8 cellular contexts compared by ENCODE assay signal in genomic region chr12:49671051-49671765, GRCh38. TPM values are rescaled to one million over a fixed set of nuclear protein-coding genes. Genes with fewer than 3 reads are reported as not detected.
DNase-seq lines count a peak whose midpoint lies in the region; ATAC-seq and TF ChIP-seq lines count a peak whose summit lies in the region.

No MANE protein-coding gene starts in this region.

- DNase-seq in psoas muscle (no peak), dedifferentiated amniotic fluid mesenchymal stem cell (ENCODE audit: extremely low spot score) (no peak), NCI-H146 treated with DMSO at 0.1 percent for 48 hours (lab: John Stamatoyannopoulos, UW; ENCODE audit: unreplicated experiment) (no peak)

- H3K27ac ChIP-seq in BLaER1 (peak overlapping the region; percentile 88), SU-DHL-6 (ENCODE audit: low read depth, low read length) (peak overlapping the region; percentile 87), angular gyrus (ENCODE audit: low read depth, low read length) (peak overlapping the region; percentile 96), psoas muscle (peak overlapping the region; percentile 85)

- H3K4me1 ChIP-seq in BLaER1 (peaks cover 92% of the 10 kb centered on the region), psoas muscle (peaks cover 57% of the 10 kb centered on the region)

- no peaks in the 10 kb centered on the region for H4K20me1 ChIP-seq in BLaER1
- no peaks in the 10 kb centered on the region for H4K20me1 ChIP-seq in SU-DHL-6 (ENCODE audit: low read depth, low read length)

- intact Hi-C loops in psoas muscle (cut with DNase I) = loop anchor here in 1 of 2 donors (5.0 kb wide), 1 partner anchor 36 kb away; the partner anchor contains the start of gene FMNL3

- WGBS in psoas muscle, 3 donors = 45 to 58% (median 50%) methylated on average over 5 of the region's 5 CpGs

- no peak overlapping the region for H2AFZ ChIP-seq in SU-DHL-6 (ENCODE audit: low read depth, low read length, severe bottlenecking)

- TF ChIP-seq CTCF in SU-DHL-6 (IDR thresholded peaks at IDR 0.05; ENCODE audit: insufficient read depth, low read length, poor library complexity, severe bottlenecking) = no peak
- TF ChIP-seq CTCF in psoas muscle (IDR thresholded peaks at IDR 0.05) = no peak

- H3K9me2 ChIP-seq in SU-DHL-6 (replicated peaks; ENCODE audit: insufficient read depth, low read length) = no peaks in the 10 kb centered on the region

- no peaks in the 10 kb centered on the region for H3K36me3 ChIP-seq in BLaER1
- H3K36me3 ChIP-seq in SU-DHL-6 (ENCODE audit: low read length) = no peaks in the 10 kb centered on the region
- H3K36me3 ChIP-seq in psoas muscle (ENCODE audit: insufficient read depth in 1 of 2, low read depth in 1 of 2) = no peaks in the 10 kb centered on the region

- H3K9me3 ChIP-seq in BLaER1 (no peaks in the 10 kb centered on the region), SU-DHL-6 (ENCODE audit: insufficient read depth, low read length) (no peaks in the 10 kb centered on the region), psoas muscle (no peaks in the 10 kb centered on the region)

- H3K4me3 ChIP-seq in BLaER1 = no peak overlapping the region
- H3K4me3 ChIP-seq in SU-DHL-6 (ENCODE audit: insufficient read depth, low read length, poor library complexity, severe bottlenecking) = no peak overlapping the region
- H3K4me3 ChIP-seq in psoas muscle = no peak overlapping the region

- H3K27me3 ChIP-seq in BLaER1 (no peaks in the 10 kb centered on the region), SU-DHL-6 (ENCODE audit: low read length) (no peaks in the 10 kb centered on the region), psoas muscle (ENCODE audit: insufficient read depth in 3 of 3, low read length in 2 of 3) (no peaks in the 10 kb centered on the region)

- H3K79me2 ChIP-seq in SU-DHL-6 (ENCODE audit: insufficient read depth, low read length) = 0 out of 2 replicates have a peak, but pooled peaks cover 4% of the 10 kb centered on the region

- peak overlapping the region; percentile 75 for H3K9ac ChIP-seq in BLaER1
- H3K9ac ChIP-seq in SU-DHL-6 (ENCODE audit: low read length) = peak overlapping the region; percentile 47

- peaks cover 23% of the 10 kb centered on the region for H3F3A ChIP-seq in SU-DHL-6 (ENCODE audit: insufficient read depth)

- ATAC-seq in psoas muscle (no peak), HG03045 (IDR thresholded peaks at IDR 0.05; ENCODE audit: unreplicated experiment) (no peak), HG02571 (IDR thresholded peaks at IDR 0.05; ENCODE audit: unreplicated experiment) (no peak)

- H3K4me2 ChIP-seq in BLaER1 (peak overlapping the region; percentile 86), SU-DHL-6 (ENCODE audit: low read depth, low read length, poor library complexity, severe bottlenecking) (peak overlapping the region; percentile 50)

RNA-seq across cellular contexts. Expression of gene FMNL3, which starts 36.0 kb away (rescaled TPM):
- total RNA-seq in psoas muscle = 10 to 100 TPM in 1 of 4 donors, 1 to 10 TPM in 3; 5.5 to 11.3 (median 7.8) TPM
- polyA plus RNA-seq in psoas muscle = 1 to 10 TPM; 1.5 to 3.2 (median 1.8) TPM

RNA-seq across cellular contexts. Expression of gene PRPF40B, which starts 47.8 kb away (rescaled TPM):
- 10 to 100 TPM; 24.5 to 26.1 (median 25.3) TPM for total RNA-seq in psoas muscle
- polyA plus RNA-seq in psoas muscle = 10 to 100 TPM; 10.1 to 18.8 (median 15.7) TPM
